ENCODE assay signal across 1 cellular context in genomic region chr1:155218854-155219591, GRCh38.
TF ChIP-seq lines count a peak whose summit lies in the region.

No MANE protein-coding gene starts in this region.

TF ChIP-seq in GM12878, 131 proteins besides CTCF, POLR2A, EP300 and RAD21 (continued from another document):
- no peak for TF ChIP-seq ELK1 (IDR thresholded peaks at IDR 0.05; ENCODE audit: low read depth, low read length)
